Comparison of ENCODE assay signal across 9 cellular contexts in genomic region chr5:957730-958485, GRCh38. TPM values are rescaled to one million over a fixed set of nuclear protein-coding genes. Genes with fewer than 3 reads are reported as not detected.
A peak's percentile ranks its signal among the peaks of the same experiment; 100 is the strongest.
DNase-seq lines count a peak whose midpoint lies in the region; ATAC-seq and TF ChIP-seq lines count a peak whose summit lies in the region.
"Had no signal": no experiment of that assay in that cellular context is flagged by ENCODE, and none has a peak within 500 bp of the region (broad histone marks: within the 10 kb centered on the region; RNA-seq: fewer than 3 reads in every experiment).

No MANE protein-coding gene starts in this region.

- no peaks in the 10 kb centered on the region for H3K36me3 ChIP-seq in KOPT-K1 (ENCODE audit: insufficient read depth, low read length)

- H3K27ac Mint-ChIP-seq in natural killer cell treated with Interleukin-12 subunit alpha and Interleukin-12 subunit beta and Interleukin-15 and Interleukin-18, amount 100 ng/mL, for 72 hours = no peak overlapping the region
- H3K27ac Mint-ChIP-seq: activated B cell treated with CpG ODN at 0.5 μM for 24 hours had no signal

- H3K4me3 ChIP-seq in coronary artery = no peak overlapping the region

- no peak for TF ChIP-seq CTCF in coronary artery (IDR thresholded peaks at IDR 0.05)

- no peaks in the 10 kb centered on the region for H3K9me3 Mint-ChIP-seq in natural killer cell treated with Interleukin-12 subunit alpha and Interleukin-12 subunit beta and Interleukin-15 and Interleukin-18, amount 100 ng/mL, for 72 hours
- H3K9me3 Mint-ChIP-seq: activated B cell treated with CpG ODN at 0.5 μM for 24 hours had no signal

- peaks cover 19 to 27% of the 10 kb centered on the region in 2 donors for H3K27me3 Mint-ChIP-seq in natural killer cell treated with Interleukin-12 subunit alpha and Interleukin-12 subunit beta and Interleukin-15 and Interleukin-18, amount 100 ng/mL, for 72 hours

- DNase-seq in DMS153 (lab: John Stamatoyannopoulos, UW) = peak; percentile 67
- DNase-seq in coronary artery (ENCODE audit: low spot score) = peak; percentile 69
- peak; percentile 31 for DNase-seq in natural killer cell treated with Interleukin-12 subunit alpha and Interleukin-12 subunit beta and Interleukin-15 and Interleukin-18, amount 100 ng/mL, for 72 hours (ENCODE audit: low spot score)
- no peak for DNase-seq in islet precursor cell
- DNase-seq in dedifferentiated amniotic fluid mesenchymal stem cell (ENCODE audit: extremely low spot score) = no peak
- DNase-seq: activated B cell treated with CpG ODN at 0.5 μM for 24 hours had no signal

- H3K36me3 Mint-ChIP-seq in natural killer cell treated with Interleukin-12 subunit alpha and Interleukin-12 subunit beta and Interleukin-15 and Interleukin-18, amount 100 ng/mL, for 72 hours = no peaks in the 10 kb centered on the region

- H3K4me3 Mint-ChIP-seq in natural killer cell treated with Interleukin-12 subunit alpha and Interleukin-12 subunit beta and Interleukin-15 and Interleukin-18, amount 100 ng/mL, for 72 hours = peak overlapping the region; percentile 24
- H3K4me3 Mint-ChIP-seq: activated B cell treated with CpG ODN at 0.5 μM for 24 hours had no signal

- no peaks in the 10 kb centered on the region for H3K9me3 ChIP-seq in KOPT-K1 (ENCODE audit: insufficient read depth, low read length, poor library complexity, severe bottlenecking)

- peaks cover 27 to 30% of the 10 kb centered on the region in 2 donors for H3K4me1 Mint-ChIP-seq in natural killer cell treated with Interleukin-12 subunit alpha and Interleukin-12 subunit beta and Interleukin-15 and Interleukin-18, amount 100 ng/mL, for 72 hours (ENCODE audit: low read depth in 2 of 2)
- H3K4me1 Mint-ChIP-seq: activated B cell treated with CpG ODN at 0.5 μM for 24 hours had no signal

- ATAC-seq in natural killer cell treated with Interleukin-12 subunit alpha and Interleukin-12 subunit beta and Interleukin-15 and Interleukin-18, amount 100 ng/mL, for 72 hours = no peak
- no peak for ATAC-seq in GM18870 (IDR thresholded peaks at IDR 0.05; ENCODE audit: unreplicated experiment)
- ATAC-seq in HG03442 (IDR thresholded peaks at IDR 0.05; ENCODE audit: unreplicated experiment) = no peak

- H3K27ac ChIP-seq in KOPT-K1 (ENCODE audit: low read depth, low read length, poor library complexity, severe bottlenecking) (peak overlapping the region; percentile 65), coronary artery (no peak overlapping the region)

RNA-seq across cellular contexts. Expression of gene NKD2, which starts 50.7 kb away (rescaled TPM):
- under 1 TPM in 1 of 2 donors, not detected in 1; 0.53 TPM for total RNA-seq in natural killer cell treated with Interleukin-12 subunit alpha and Interleukin-12 subunit beta and Interleukin-15 and Interleukin-18, amount 100 ng/mL, for 72 hours

Comparison
In these comparisons a context has a peak if more than half of its experiments do, and no peak if none do; other contexts are left out.
1. DNase-seq: peak in DMS153 (single experiment), coronary artery (single experiment) and natural killer cell treated with Interleukin-12 subunit alpha and Interleukin-12 subunit beta and Interleukin-15 and Interleukin-18, amount 100 ng/mL, for 72 hours (single experiment); none in islet precursor cell (single experiment) and dedifferentiated amniotic fluid mesenchymal stem cell (single experiment).